ENCODE assay signal across 23 cellular contexts in genomic region chr14:75572104-75572503, GRCh38. TPM values are rescaled to one million over a fixed set of nuclear protein-coding genes. Genes with fewer than 3 reads are reported as not detected.
"Had no signal": no experiment of that assay in that cellular context is flagged by ENCODE, and none has a peak within 500 bp of the region (broad histone marks: within the 10 kb centered on the region; RNA-seq: fewer than 3 reads in every experiment).

No MANE protein-coding gene starts in this region.

- H3K4me1 ChIP-seq: heart left ventricle, right atrium auricular region, tibial artery, uterus had no signal

- H3K9me3 Mint-ChIP-seq: natural killer cell; neural crest cell; stimulated activated memory B cell treated with anti-CD40 and anti-IgM and Interleukin-4, amounts not matched to agents 10 μg/mL and 1 μg/mL and 100 μg/mL, for 72 hours; stimulated activated naive CD8-positive, alpha-beta T cell treated with anti-CD3 and anti-CD28 coated beads, Interleukin-15, Interleukin-2, amounts not matched to agents 100 ng/mL and 50 ng/mL, for 24 hours had no signal

- H3K4me1 Mint-ChIP-seq: natural killer cell; neural crest cell; stimulated activated memory B cell treated with anti-CD40 and anti-IgM and Interleukin-4, amounts not matched to agents 10 μg/mL and 1 μg/mL and 100 μg/mL, for 72 hours had no signal

- H3K4me3 Mint-ChIP-seq: natural killer cell; neural crest cell; stimulated activated memory B cell treated with anti-CD40 and anti-IgM and Interleukin-4, amounts not matched to agents 10 μg/mL and 1 μg/mL and 100 μg/mL, for 72 hours; stimulated activated naive CD8-positive, alpha-beta T cell treated with anti-CD3 and anti-CD28 coated beads, Interleukin-15, Interleukin-2, amounts not matched to agents 100 ng/mL and 50 ng/mL, for 24 hours had no signal

- H3K36me3 ChIP-seq: heart left ventricle, ovary, right atrium auricular region, tibial artery, uterus had no signal

- H3K9me3 ChIP-seq: ovary, right atrium auricular region, tibial artery, uterus had no signal

- DNase-seq: cortex of kidney; dorsolateral prefrontal cortex; effector CD8-positive, alpha-beta T cell; heart left ventricle; hippocampal formation; left colon; mammary epithelial cell; natural killer cell; nucleus accumbens; ovary; small intestine; stimulated activated CD4-positive, alpha-beta T cell treated with anti-CD3 and anti-CD28 coated beads, Interleukin-12 subunit alpha, Interleukin-12 subunit beta, amount 100 ng/mL, for 4 hours; stimulated activated CD4-positive, alpha-beta T cell treated with anti-CD3 and anti-CD28 coated beads, Interleukin-2, amount 100 ng/mL, for 48 hours; tibial artery; uterus had no signal

- ATAC-seq: heart left ventricle; left colon; natural killer cell; stimulated activated memory B cell treated with anti-CD40 and anti-IgM and Interleukin-4, amounts not matched to agents 10 μg/mL and 1 μg/mL and 100 μg/mL, for 72 hours had no signal

- H3K27ac ChIP-seq: dorsolateral prefrontal cortex, heart left ventricle, ovary, right atrium auricular region, tibial artery, uterus had no signal

- H3K36me3 Mint-ChIP-seq: natural killer cell had no signal

- H3K4me3 ChIP-seq: dorsolateral prefrontal cortex, heart left ventricle, ovary, right atrium auricular region, tibial artery, uterus had no signal

- H3K27ac Mint-ChIP-seq: natural killer cell; stimulated activated memory B cell treated with anti-CD40 and anti-IgM and Interleukin-4, amounts not matched to agents 10 μg/mL and 1 μg/mL and 100 μg/mL, for 72 hours; stimulated activated naive CD8-positive, alpha-beta T cell treated with anti-CD3 and anti-CD28 coated beads, Interleukin-15, Interleukin-2, amounts not matched to agents 100 ng/mL and 50 ng/mL, for 24 hours had no signal

- H3K27me3 Mint-ChIP-seq: stimulated activated memory B cell treated with anti-CD40 and anti-IgM and Interleukin-4, amounts not matched to agents 10 μg/mL and 1 μg/mL and 100 μg/mL, for 72 hours; stimulated activated naive CD8-positive, alpha-beta T cell treated with anti-CD3 and anti-CD28 coated beads, Interleukin-15, Interleukin-2, amounts not matched to agents 100 ng/mL and 50 ng/mL, for 24 hours had no signal

- H3K27me3 ChIP-seq: heart left ventricle, ovary, right atrium auricular region, uterus had no signal

RNA-seq across cellular contexts. Expression of gene BATF, which starts 49.8 kb away (rescaled TPM):
- total RNA-seq: glomerular endothelial cell, kidney epithelial cell, mammary epithelial cell, myocyte, neural crest cell, temporal lobe had no signal
